ENCODE assay signal across 20 cellular contexts in genomic region chr4:66930216-66930615, GRCh38.
"Had no signal": no experiment of that assay in that cellular context is flagged by ENCODE, and none has a peak within 500 bp of the region (broad histone marks: within the 10 kb centered on the region; RNA-seq: fewer than 3 reads in every experiment).

No MANE protein-coding gene starts in this region.

- H3K27ac ChIP-seq: body of pancreas, left lung, neutrophil, parathyroid adenoma, thoracic aorta, upper lobe of right lung had no signal

- ATAC-seq: activated CD8-positive, alpha-beta memory T cell treated with anti-CD3 and anti-CD28 coated beads, Interleukin-2, amount 10 ng/mL, durations not matched to agents 7 days and 5 days; body of pancreas; left lung; natural killer cell treated with Interleukin-12 subunit alpha and Interleukin-12 subunit beta and Interleukin-15 and Interleukin-18, amount 100 ng/mL, for 72 hours; sciatic nerve; stimulated activated effector memory CD8-positive, alpha-beta T cell treated with anti-CD3 and anti-CD28 coated beads, Interleukin-12 subunit alpha, Interleukin-12 subunit beta, amount 100 ng/mL, for 72 hours; upper lobe of right lung had no signal

- DNase-seq: activated B cell treated with CpG ODN at 0.5 μM for 24 hours; activated CD4-positive, alpha-beta memory T cell treated with anti-CD3 and anti-CD28 coated beads, Interleukin-2, amount 10 ng/mL, durations not matched to agents 7 days and 5 days; activated CD4-positive, alpha-beta T cell treated with anti-CD3 and anti-CD28 coated beads for 4 hours; activated CD8-positive, alpha-beta memory T cell treated with anti-CD3 and anti-CD28 coated beads, Interleukin-2, amount 10 ng/mL, durations not matched to agents 7 days and 5 days; activated naive CD4-positive, alpha-beta T cell treated with Interleukin-2 at 50 U/mL for 16 hours; activated naive CD8-positive, alpha-beta T cell treated with anti-CD3 and anti-CD28 coated beads, Interleukin-2, amount 10 ng/mL, durations not matched to agents 7 days and 5 days; central memory CD4-positive, alpha-beta T cell; erythroblast; head of caudate nucleus; left lung; stimulated activated CD4-positive, alpha-beta T cell treated with anti-CD3 and anti-CD28 coated beads, Interleukin-4, amount 100 ng/mL, for 24 hours; T-helper 9 cell; upper lobe of right lung had no signal
